8 cellular contexts compared by ENCODE assay signal in genomic region chr5:95284512-95285405, GRCh38. TPM values are rescaled to one million over a fixed set of nuclear protein-coding genes. Genes with fewer than 3 reads are reported as not detected.
DNase-seq lines count a peak whose midpoint lies in the region; ATAC-seq, FAIRE-seq and TF ChIP-seq lines count a peak whose summit lies in the region.

TSS of gene MCTP1 (minus strand) at chr5:95285094.

- intact Hi-C loops in left colon (cut with DNase I, micrococcal nuclease) = no loop called here

- H3K4me3 ChIP-seq in ACC112 (ENCODE audit: low read depth, low read length) = peak within 1 kb of the TSS; percentile 74

- TF ChIP-seq POLR2A in GM12891 (IDR thresholded peaks at IDR 0.05; ENCODE audit: low read depth, low read length) = no peak

- peak; percentile 28 for DNase-seq in GM12891 (ENCODE audit: insufficient read length, low spot score)
- DNase-seq in RKO (ENCODE audit: low spot score) = peak; percentile 42
- DNase-seq in cerebellum (ENCODE audit: low spot score) = peak; percentile 70
- peak in 1 of 2 donors; percentile 8 for DNase-seq in left colon
- DNase-seq in stimulated activated naive B cell treated with anti-CD40 and anti-IgM and Interleukin-4, amounts not matched to agents 10 μg/mL and 1 μg/mL and 100 μg/mL, for 72 hours = peak; percentile 6
- DNase-seq in NCI-H2107 (lab: John Stamatoyannopoulos, UW) = no peak

- ATAC-seq in HG03103 (IDR thresholded peaks at IDR 0.05; ENCODE audit: low read depth, unreplicated experiment) = peak; percentile 23
- peak; percentile 59 for ATAC-seq in left colon
- peak; percentile 49 to 50 for ATAC-seq in stimulated activated naive B cell treated with anti-CD40 and anti-IgM and Interleukin-4, amounts not matched to agents 10 μg/mL and 1 μg/mL and 100 μg/mL, for 72 hours (replicated peaks)

- no peak within 1 kb of the TSS for H3K27ac Mint-ChIP-seq in stimulated activated naive B cell treated with anti-CD40 and anti-IgM and Interleukin-4, amounts not matched to agents 10 μg/mL and 1 μg/mL and 100 μg/mL, for 72 hours

- H3K4me1 Mint-ChIP-seq in stimulated activated naive B cell treated with anti-CD40 and anti-IgM and Interleukin-4, amounts not matched to agents 10 μg/mL and 1 μg/mL and 100 μg/mL, for 72 hours = peaks cover 7 to 24% of the 10 kb centered on the region in 2 donors

- H3K27me3 ChIP-seq in ACC112 (ENCODE audit: insufficient read depth, low read length) = peaks cover 75% of the 10 kb centered on the region

- no peak for FAIRE-seq in GM12891 (lab: Jason Lieb, UNC)

- H3K36me3 Mint-ChIP-seq in stimulated activated naive B cell treated with anti-CD40 and anti-IgM and Interleukin-4, amounts not matched to agents 10 μg/mL and 1 μg/mL and 100 μg/mL, for 72 hours = no peaks in the 10 kb centered on the region

- H3K36me3 ChIP-seq in ACC112 (ENCODE audit: insufficient read depth, low read length) = no peaks in the 10 kb centered on the region

- no peak within 1 kb of the TSS for H3K27ac ChIP-seq in ACC112 (ENCODE audit: low read depth, low read length)

- peaks cover 4% of the 10 kb centered on the region for H3K4me1 ChIP-seq in ACC112 (ENCODE audit: control insufficient read depth, insufficient read depth, low read length, unreplicated experiment)

- no peaks in the 10 kb centered on the region for H3K9me3 Mint-ChIP-seq in stimulated activated naive B cell treated with anti-CD40 and anti-IgM and Interleukin-4, amounts not matched to agents 10 μg/mL and 1 μg/mL and 100 μg/mL, for 72 hours

- peak within 1 kb of the TSS; percentile 85 for H2AFZ ChIP-seq in ACC112 (ENCODE audit: low read length, unreplicated experiment)

- H3K27me3 Mint-ChIP-seq in stimulated activated naive B cell treated with anti-CD40 and anti-IgM and Interleukin-4, amounts not matched to agents 10 μg/mL and 1 μg/mL and 100 μg/mL, for 72 hours = peaks cover 36 to 59% of the 10 kb centered on the region in 2 donors

- H3K79me2 ChIP-seq in ACC112 (ENCODE audit: control insufficient read depth, insufficient read depth, low read length, unreplicated experiment) = no peaks in the 10 kb centered on the region

- peak within 1 kb of the TSS; percentile 72 to 82 for H3K4me3 Mint-ChIP-seq in stimulated activated naive B cell treated with anti-CD40 and anti-IgM and Interleukin-4, amounts not matched to agents 10 μg/mL and 1 μg/mL and 100 μg/mL, for 72 hours

TF ChIP-seq in GM12891, 5 proteins besides CTCF, POLR2A, EP300 and RAD21:
- no peak for TF ChIP-seq SPI1 (IDR thresholded peaks at IDR 0.05; ENCODE audit: low read depth, low read length)
- TF ChIP-seq PAX5 (IDR thresholded peaks at IDR 0.05; ENCODE audit: insufficient read depth, low read length, severe bottlenecking) = no peak
- no peak for TF ChIP-seq POU2F2 (IDR thresholded peaks at IDR 0.05; ENCODE audit: low read depth, low read length)
- TF ChIP-seq TAF1 (IDR thresholded peaks at IDR 0.05; ENCODE audit: low read depth, low read length) = no peak
- TF ChIP-seq POLR2AphosphoS5 (IDR thresholded peaks at IDR 0.05; ENCODE audit: low read depth, low read length) = no peak

RNA-seq across cellular contexts. Expression of gene MCTP1, which starts in this region (rescaled TPM):
- polyA plus RNA-seq in GM12891 (2012; ENCODE audit: low read depth, missing spikeins) = 10.3 TPM
- total RNA-seq in cerebellum = 49.6 TPM
- 1 to 10 TPM; 4.6 to 7.0 TPM for total RNA-seq in left colon
